ENCODE assay signal across 9 cellular contexts in genomic region chr1:1628656-1629429, GRCh38. TPM values are rescaled to one million over a fixed set of nuclear protein-coding genes. Genes with fewer than 3 reads are reported as not detected.
A peak's percentile ranks its signal among the peaks of the same experiment; 100 is the strongest.
DNase-seq lines count a peak whose midpoint lies in the region; ATAC-seq and TF ChIP-seq lines count a peak whose summit lies in the region.
"Had no signal": no experiment of that assay in that cellular context is flagged by ENCODE, and none has a peak within 500 bp of the region (broad histone marks: within the 10 kb centered on the region; RNA-seq: fewer than 3 reads in every experiment).

No MANE protein-coding gene starts in this region.

- H3K27me3 Mint-ChIP-seq in CD4-positive, alpha-beta memory T cell, result peaks cover 2 to 4% of the 10 kb centered on the region in 2 donors
- peaks cover 3% of the 10 kb centered on the region for H3K27me3 Mint-ChIP-seq in activated naive CD8-positive, alpha-beta T cell treated with anti-CD3 and anti-CD28 coated beads, Interleukin-2, amount 50 U/mL, for 24 hours

- peaks cover 0 to 2% (median 0%) of the 10 kb centered on the region in 8 donors for H3K9me3 Mint-ChIP-seq in CD4-positive, alpha-beta memory T cell
- no peaks in the 10 kb centered on the region for H3K9me3 Mint-ChIP-seq in activated naive CD8-positive, alpha-beta T cell treated with anti-CD3 and anti-CD28 coated beads, Interleukin-2, amount 50 U/mL, for 24 hours

- no peak for TF ChIP-seq CTCF in OCI-LY3 (IDR thresholded peaks at IDR 0.05; ENCODE audit: low read depth, low read length)

- peaks cover 0 to 2% of the 10 kb centered on the region in 2 donors for H3K36me3 Mint-ChIP-seq in CD4-positive, alpha-beta memory T cell
- peaks cover 2% of the 10 kb centered on the region for H3K36me3 Mint-ChIP-seq in activated naive CD8-positive, alpha-beta T cell treated with anti-CD3 and anti-CD28 coated beads, Interleukin-2, amount 50 U/mL, for 24 hours (ENCODE audit: low read depth)

- peak overlapping the region; percentile 67 for H3K4me2 ChIP-seq in OCI-LY3 (ENCODE audit: low read length)
- peak overlapping the region; percentile 14 for H3K4me2 ChIP-seq in neuronal stem cell (ENCODE audit: insufficient read depth, low read length, poor library complexity, severe bottlenecking)

- CTCF ChIA-PET in CD4-positive, alpha-beta memory T cell (lab: Charles Lee; ENCODE audit: partially characterized antibody), result interaction anchor here (0.9 to 1.4 kb wide), 3 partner anchors 8 to 24 kb away, joined by 3 to 4 read pairs (median 4); no protein-coding TSS in a partner anchor

- no peaks in the 10 kb centered on the region for H3K36me3 ChIP-seq in CD4-positive, alpha-beta memory T cell (ENCODE audit: insufficient read depth, low read length)
- no peaks in the 10 kb centered on the region for H3K36me3 ChIP-seq in OCI-LY3 (replicated peaks; ENCODE audit: low read depth, low read length)
- peaks cover 0 to 4% of the 10 kb centered on the region in 2 donors for H3K36me3 ChIP-seq in neuronal stem cell (replicated peaks in 1 of 2; ENCODE audit: control insufficient read depth in 2 of 2, insufficient read depth in 2 of 2, low read length in 2 of 2)
- H3K36me3 ChIP-seq: MG63 had no signal

- no peaks in the 10 kb centered on the region for H3K79me2 ChIP-seq in OCI-LY3 (ENCODE audit: low read length)

- H3K14ac ChIP-seq in neuronal stem cell (ENCODE audit: low read length), result peak overlapping the region; percentile 89

- no CpG with 5 or more reads among the region's 55 CpGs for WGBS in neuronal stem cell (ENCODE audit: extremely low coverage in 2 of 2, insufficient read length in 2 of 2, insufficient replicate concordance in 1 of 2), 2 donors

- no peak overlapping the region for H2BK5ac ChIP-seq in neuronal stem cell (ENCODE audit: low read length)

- peak overlapping the region in 7 of 8 donors; percentile 5 to 67 (median 25) for H3K4me3 Mint-ChIP-seq in CD4-positive, alpha-beta memory T cell
- H3K4me3 Mint-ChIP-seq in activated naive CD8-positive, alpha-beta T cell treated with anti-CD3 and anti-CD28 coated beads, Interleukin-2, amount 50 U/mL, for 24 hours, result peak overlapping the region; percentile 24

- peak overlapping the region; percentile 17 for H4K8ac ChIP-seq in neuronal stem cell (ENCODE audit: low read depth, low read length)

- H3K18ac ChIP-seq in neuronal stem cell (ENCODE audit: low read length), result peak overlapping the region; percentile 83

- no peak overlapping the region for H4K91ac ChIP-seq in neuronal stem cell (ENCODE audit: low read depth, low read length, poor library complexity)

- H3K9ac ChIP-seq in OCI-LY3 (ENCODE audit: low read length) (peak overlapping the region; percentile 69), neuronal stem cell (ENCODE audit: low read depth, low read length, poor library complexity) (no peak overlapping the region)

- H3K4me1 Mint-ChIP-seq in CD4-positive, alpha-beta memory T cell, result peaks cover 3 to 9% (median 6%) of the 10 kb centered on the region in 4 donors
- H3K4me1 Mint-ChIP-seq in activated naive CD8-positive, alpha-beta T cell treated with anti-CD3 and anti-CD28 coated beads, Interleukin-2, amount 50 U/mL, for 24 hours, result peaks cover 6% of the 10 kb centered on the region

- H3K27me3 ChIP-seq in CD4-positive, alpha-beta memory T cell (ENCODE audit: insufficient read depth, low read length), result no peaks in the 10 kb centered on the region
- H3K27me3 ChIP-seq in OCI-LY3 (ENCODE audit: low read depth, low read length) (no peaks in the 10 kb centered on the region), neuronal stem cell (ENCODE audit: control insufficient read depth in 3 of 3, insufficient read depth in 3 of 3, low read depth in 1 of 3, low read length in 3 of 3) (peaks cover 0 to 39% (median 18%) of the 10 kb centered on the region in 3 experiments)
- H3K27me3 ChIP-seq: MG63 had no signal

- H2BK15ac ChIP-seq in neuronal stem cell (ENCODE audit: low read length), result no peak overlapping the region

- intact Hi-C loops in CD4-positive, alpha-beta memory T cell (cut with micrococcal nuclease), result no loop called here

- no peak overlapping the region for H2BK120ac ChIP-seq in neuronal stem cell (ENCODE audit: low read depth, low read length)

- peak; percentile 36 to 71 (median 44) for DNase-seq in CD4-positive, alpha-beta memory T cell
- DNase-seq in activated naive CD8-positive, alpha-beta T cell treated with anti-CD3 and anti-CD28 coated beads, Interleukin-2, amount 50 U/mL, for 24 hours, result peak; percentile 50
- DNase-seq in neuronal stem cell (ENCODE audit: low spot score) (no peak), NCI-H2107 (lab: John Stamatoyannopoulos, UW) (no peak), NCI-H1930 (lab: John Stamatoyannopoulos, UW) (no peak), nucleus accumbens (lab: John Stamatoyannopoulos, UW) (no peak)
- DNase-seq: MG63 had no signal

- H3K4me1 ChIP-seq in CD4-positive, alpha-beta memory T cell (ENCODE audit: insufficient read depth, low read length), result peaks cover 19% of the 10 kb centered on the region
- H3K4me1 ChIP-seq in OCI-LY3 (ENCODE audit: low read length) (peaks cover 4% of the 10 kb centered on the region; the same call in 1 of the 2 replicates), neuronal stem cell (ENCODE audit: control insufficient read depth in 2 of 2, insufficient read depth in 1 of 2, low read depth in 1 of 2, low read length in 2 of 2) (no peaks in the 10 kb centered on the region)

- peak overlapping the region; percentile 41 for H2BK12ac ChIP-seq in neuronal stem cell (ENCODE audit: low read length)

- H2AFZ ChIP-seq in OCI-LY3 (ENCODE audit: low read depth, low read length), result no peak overlapping the region
- no peak overlapping the region for H2AFZ ChIP-seq in neuronal stem cell (ENCODE audit: low read length)

- POLR2A ChIA-PET in CD4-positive, alpha-beta memory T cell (lab: Charles Lee; ENCODE audit: partially characterized antibody), result interaction anchor here (0.8 to 4.5 kb wide), 11 partner anchors 8 to 513 kb away, joined by 3 to 152 read pairs (median 5); partner anchors contain the start of genes C1orf159, CDK11A and MIB2

- peaks cover 3% of the 10 kb centered on the region for H3K79me1 ChIP-seq in neuronal stem cell (ENCODE audit: low read depth, low read length)

- no peaks in the 10 kb centered on the region for H4K20me1 ChIP-seq in OCI-LY3 (ENCODE audit: insufficient read depth, low read length)

- peak overlapping the region in 1 of 7 donors; percentile 30 for H3K27ac Mint-ChIP-seq in CD4-positive, alpha-beta memory T cell
- H3K27ac Mint-ChIP-seq in activated naive CD8-positive, alpha-beta T cell treated with anti-CD3 and anti-CD28 coated beads, Interleukin-2, amount 50 U/mL, for 24 hours, result no peak overlapping the region

- H3K4ac ChIP-seq in neuronal stem cell (ENCODE audit: low read length), result peak overlapping the region; percentile 23

- peak overlapping the region; percentile 84 for H2AK5ac ChIP-seq in neuronal stem cell (ENCODE audit: low read depth, low read length)

- H3K23ac ChIP-seq in neuronal stem cell (ENCODE audit: low read depth, low read length, poor library complexity), result peak overlapping the region; percentile 85

- H3K27ac ChIP-seq in CD4-positive, alpha-beta memory T cell (ENCODE audit: low read depth, low read length), result peak overlapping the region; percentile 59
- H3K27ac ChIP-seq in OCI-LY3 (ENCODE audit: low read length), result peak overlapping the region; percentile 30; the same call in 1 of the 2 replicates
- no peak overlapping the region for H3K27ac ChIP-seq in neuronal stem cell (replicated peaks; ENCODE audit: low read length)

- H3K4me3 ChIP-seq in CD4-positive, alpha-beta memory T cell (ENCODE audit: low read length in 2 of 2), result peak overlapping the region in 1 of 2 donors; percentile 62
- peak overlapping the region; percentile 77 for H3K4me3 ChIP-seq in OCI-LY3 (ENCODE audit: low read length)
- no peak overlapping the region for H3K4me3 ChIP-seq in neuronal stem cell (ENCODE audit: low read length in 2 of 2)
- H3K4me3 ChIP-seq: MG63 had no signal

- no peaks in the 10 kb centered on the region for H3K9me3 ChIP-seq in CD4-positive, alpha-beta memory T cell (ENCODE audit: control insufficient read depth in 1 of 2, low read length in 2 of 2)
- no peaks in the 10 kb centered on the region for H3K9me3 ChIP-seq in OCI-LY3 (ENCODE audit: insufficient read depth, low read length)
- H3K9me3 ChIP-seq in neuronal stem cell (replicated peaks in 1 of 2; ENCODE audit: control insufficient read depth in 2 of 2, insufficient read depth in 1 of 2, low read depth in 1 of 2, low read length in 2 of 2), result no peaks in the 10 kb centered on the region
- H3K9me3 ChIP-seq: MG63 had no signal

- peak; percentile 17 for ATAC-seq in activated naive CD8-positive, alpha-beta T cell treated with anti-CD3 and anti-CD28 coated beads, Interleukin-2, amount 50 U/mL, for 24 hours
- no peak for ATAC-seq in HG02973 (IDR thresholded peaks at IDR 0.05; ENCODE audit: unreplicated experiment)

RNA-seq across cellular contexts. Expression of gene MMP23B, which starts 3.1 kb away (rescaled TPM):
- 1 to 10 TPM; 3.5 to 3.7 TPM for total RNA-seq in CD4-positive, alpha-beta memory T cell
- polyA plus RNA-seq in CD4-positive, alpha-beta memory T cell, result under 1 TPM in 1 of 2 donors, not detected in 1; 0.53 TPM
- polyA plus RNA-seq in neuronal stem cell (2013, experiment 1 of 2), result 11.0 TPM
- 10.6 TPM for polyA plus RNA-seq in neuronal stem cell (2013, experiment 2 of 2)

RNA-seq across cellular contexts. Expression of gene MIB2, which starts 13.5 kb away (rescaled TPM):
- total RNA-seq in CD4-positive, alpha-beta memory T cell, result 100 to 1,000 TPM; 112 to 114 TPM
- 10 to 100 TPM; 12.7 to 34.6 TPM for polyA plus RNA-seq in CD4-positive, alpha-beta memory T cell
- polyA plus RNA-seq in neuronal stem cell (2013, experiment 1 of 2), result 60.6 TPM
- 58.5 TPM for polyA plus RNA-seq in neuronal stem cell (2013, experiment 2 of 2)

RNA-seq across cellular contexts. Expression of gene FNDC10, which starts 28.9 kb away (rescaled TPM):
- 1 to 10 TPM; 2.7 to 2.9 TPM for total RNA-seq in CD4-positive, alpha-beta memory T cell
- polyA plus RNA-seq in CD4-positive, alpha-beta memory T cell, result 1 to 10 TPM in 1 of 2 donors, under 1 TPM in 1; 0.72 to 1.3 TPM
- 12.4 TPM for polyA plus RNA-seq in neuronal stem cell (2013, experiment 1 of 2)
- polyA plus RNA-seq in neuronal stem cell (2013, experiment 2 of 2), result 11.8 TPM

RNA-seq across cellular contexts. Expression of gene CDK11B, which starts 30.0 kb away (rescaled TPM):
- 10 to 100 TPM; 44.2 to 44.7 TPM for total RNA-seq in CD4-positive, alpha-beta memory T cell
- polyA plus RNA-seq in CD4-positive, alpha-beta memory T cell, result 10 to 100 TPM in 1 of 2 donors, 1 to 10 TPM in 1; 2.5 to 24.5 TPM
- polyA plus RNA-seq in neuronal stem cell (2013, experiment 1 of 2), result 40.1 TPM
- 41.3 TPM for polyA plus RNA-seq in neuronal stem cell (2013, experiment 2 of 2)

RNA-seq across cellular contexts. Expression of gene SSU72, which starts 54.2 kb away (rescaled TPM):
- total RNA-seq in CD4-positive, alpha-beta memory T cell, result 100 to 1,000 TPM; 128 to 132 TPM
- 100 to 1,000 TPM; 202 to 209 TPM for polyA plus RNA-seq in CD4-positive, alpha-beta memory T cell
- 147 TPM for polyA plus RNA-seq in neuronal stem cell (2013, experiment 1 of 2)
- 144 TPM for polyA plus RNA-seq in neuronal stem cell (2013, experiment 2 of 2)

Comparison
In these comparisons a context has a peak if more than half of its experiments do, and no peak if none do; other contexts are left out.
1. DNase-seq: peak in CD4-positive, alpha-beta memory T cell (5 of 5) and activated naive CD8-positive, alpha-beta T cell treated with anti-CD3 and anti-CD28 coated beads, Interleukin-2, amount 50 U/mL, for 24 hours (single experiment); none in neuronal stem cell (single experiment), NCI-H2107 (single experiment), NCI-H1930 (0 of 2) and nucleus accumbens (0 of 56).